ENCODE assay signal across 20 cellular contexts in genomic region chr1:29906927-29907326, GRCh38.
"Had no signal": no experiment of that assay in that cellular context is flagged by ENCODE, and none has a peak within 500 bp of the region (broad histone marks: within the 10 kb centered on the region; RNA-seq: fewer than 3 reads in every experiment).

No MANE protein-coding gene starts in this region.

- H3K36me3 Mint-ChIP-seq: immature natural killer cell, mesothelial cell of epicardium, naive B cell had no signal

- H3K4me3 Mint-ChIP-seq: immature natural killer cell, mesothelial cell of epicardium, naive B cell had no signal

- H3K27ac Mint-ChIP-seq: immature natural killer cell, mesothelial cell of epicardium, naive B cell had no signal

- DNase-seq: dermis blood vessel endothelial cell; dorsolateral prefrontal cortex; effector CD4-positive, alpha-beta T cell; effector memory CD4-positive, alpha-beta T cell; foreskin keratinocyte; heart left ventricle; hypothalamus; immature natural killer cell; islet precursor cell; kidney; kidney glomerular epithelial cell; left colon; left ventricle myocardium inferior; lower lobe of right lung; mesenchymal stem cell; mucosa of descending colon; naive B cell had no signal

- H3K4me1 Mint-ChIP-seq: immature natural killer cell, naive B cell had no signal

- H3K9me3 Mint-ChIP-seq: immature natural killer cell, mesothelial cell of epicardium had no signal

- ATAC-seq: foreskin keratinocyte, gastroesophageal sphincter, left colon, left lobe of liver, lower lobe of right lung, mucosa of descending colon had no signal
